8 cellular contexts compared by ENCODE assay signal in genomic region chr5:179530069-179530998, GRCh38. TPM values are rescaled to one million over a fixed set of nuclear protein-coding genes. Genes with fewer than 3 reads are reported as not detected.
A peak's percentile ranks its signal among the peaks of the same experiment; 100 is the strongest.
DNase-seq lines count a peak whose midpoint lies in the region; ATAC-seq and TF ChIP-seq lines count a peak whose summit lies in the region.

No MANE protein-coding gene starts in this region.

- peak overlapping the region in 1 of 5 donors; percentile 33 for H3K27ac ChIP-seq in adrenal gland
- no peak overlapping the region for H3K27ac ChIP-seq in iPS-20b (ENCODE audit: low read length)

- peaks cover under 1% of the 10 kb centered on the region for H3K36me3 Mint-ChIP-seq in T-cell

- H3K27me3 ChIP-seq in H7 (ENCODE audit: control insufficient read depth, insufficient read depth, low read length), result peaks cover 4% of the 10 kb centered on the region; the same call in 1 of the 2 replicates
- H3K27me3 ChIP-seq in adrenal gland, result no peaks in the 10 kb centered on the region
- H3K27me3 ChIP-seq in iPS-20b (ENCODE audit: insufficient read depth, low read length), result peaks cover 10% of the 10 kb centered on the region; the same call in 1 of the 2 replicates

- H3K4me3 ChIP-seq in H7 (ENCODE audit: insufficient read depth, low read depth, low read length) (peak overlapping the region; percentile 60), adrenal gland (peak overlapping the region in 3 of 4 donors; percentile 4 to 49 (median 11)), iPS-20b (ENCODE audit: low read length) (peak overlapping the region; percentile 67)

- H3K4me1 ChIP-seq in adrenal gland (replicated peaks in 1 of 2), result no peaks in the 10 kb centered on the region
- H3K4me1 ChIP-seq in iPS-20b (ENCODE audit: insufficient read depth, low read length), result 0 out of 2 replicates have a peak, but pooled peaks cover 3% of the 10 kb centered on the region

- peak overlapping the region; percentile 66 to 67 (median 66) for H3K4me3 Mint-ChIP-seq in T-cell

- H3K27me3 Mint-ChIP-seq in T-cell, result peaks cover 0 to 2% of the 10 kb centered on the region in 2 donors

- no peaks in the 10 kb centered on the region for H3K9me3 Mint-ChIP-seq in T-cell

- TF ChIP-seq CTCF in adrenal gland (IDR thresholded peaks at IDR 0.05), result peak in 1 of 6 experiments; percentile 20

- ATAC-seq in T-cell (replicated peaks in 1 of 4) (peak; percentile 93 to 97 (median 94)), GM18519 (IDR thresholded peaks at IDR 0.05; ENCODE audit: low FRiP score, unreplicated experiment) (no peak)

- 27 to 39% (median 28%) methylated on average over 39 to 65 of the region's 65 CpGs for WGBS in adrenal gland, 4 donors

- no peak for TF ChIP-seq POLR2A in adrenal gland (IDR thresholded peaks at IDR 0.05)

- intact Hi-C loops in adrenal gland (cut with DNase I), result no loop called here

- CTCF ChIA-PET in T-cell (lab: Charles Lee), result interaction anchor here in 1 of 2 donors (0.6 kb wide), 1 partner anchor 34 kb away, joined by 6 read pairs; no protein-coding TSS in a partner anchor

- POLR2A ChIA-PET in T-cell (lab: Charles Lee), result no interaction called here

- H3K27ac Mint-ChIP-seq in T-cell, result no peak overlapping the region

- DNase-seq in EL (peak; percentile 59), H7 (peak; percentile 93), T-cell (peak; percentile 26 to 71 (median 54)), adrenal gland (peak; percentile 45 to 70 (median 52)), NCI-H1105 treated with DMSO at 0.1 percent for 48 hours (lab: John Stamatoyannopoulos, UW) (no peak)
- DNase-seq in stimulated activated CD4-positive, alpha-beta T cell treated with anti-CD3 and anti-CD28 coated beads, Interleukin-12 subunit alpha, Interleukin-12 subunit beta, amount 100 ng/mL, for 4 hours, result peak; percentile 64

- peak overlapping the region; percentile 67 for H3K9ac ChIP-seq in iPS-20b (ENCODE audit: low read depth, low read length)

- H3K36me3 ChIP-seq in H7 (replicated peaks; ENCODE audit: control insufficient read depth, insufficient read depth, low read length), result no peaks in the 10 kb centered on the region
- H3K36me3 ChIP-seq in adrenal gland (replicated peaks in 1 of 2), result no peaks in the 10 kb centered on the region
- H3K36me3 ChIP-seq in iPS-20b (ENCODE audit: insufficient read depth, low read depth, low read length), result no peaks in the 10 kb centered on the region

- H3K4me1 Mint-ChIP-seq in T-cell, result peaks cover 9 to 12% (median 11%) of the 10 kb centered on the region in 3 donors

- no peaks in the 10 kb centered on the region for H3K9me3 ChIP-seq in adrenal gland (replicated peaks in 1 of 3)
- H3K9me3 ChIP-seq in iPS-20b (ENCODE audit: insufficient read depth, low read depth, low read length), result no peaks in the 10 kb centered on the region

RNA-seq across cellular contexts. Expression of gene RUFY1, which starts 20.0 kb away (rescaled TPM):
- total RNA-seq in H7 (2014; rRNA removed; shearing (Covaris generic)), result 25.5 and 27.5 TPM in 2 replicates
- total RNA-seq in T-cell, result 10 to 100 TPM; 35.2 to 63.6 (median 47.7) TPM
- total RNA-seq in adrenal gland, result 10 to 100 TPM; 43.7 to 70.6 (median 56.7) TPM
- polyA plus RNA-seq in adrenal gland, result 10 to 100 TPM; 50.1 to 83.9 (median 59.2) TPM

Comparison
In these comparisons a context has a peak if more than half of its experiments do, and no peak if none do; other contexts are left out.
1. H3K4me3 ChIP-seq: peak in every context shown above with its lines; median percentile 67 in iPS-20b; 60 in H7; 11 in adrenal gland.